In the genomic region with DNA sequence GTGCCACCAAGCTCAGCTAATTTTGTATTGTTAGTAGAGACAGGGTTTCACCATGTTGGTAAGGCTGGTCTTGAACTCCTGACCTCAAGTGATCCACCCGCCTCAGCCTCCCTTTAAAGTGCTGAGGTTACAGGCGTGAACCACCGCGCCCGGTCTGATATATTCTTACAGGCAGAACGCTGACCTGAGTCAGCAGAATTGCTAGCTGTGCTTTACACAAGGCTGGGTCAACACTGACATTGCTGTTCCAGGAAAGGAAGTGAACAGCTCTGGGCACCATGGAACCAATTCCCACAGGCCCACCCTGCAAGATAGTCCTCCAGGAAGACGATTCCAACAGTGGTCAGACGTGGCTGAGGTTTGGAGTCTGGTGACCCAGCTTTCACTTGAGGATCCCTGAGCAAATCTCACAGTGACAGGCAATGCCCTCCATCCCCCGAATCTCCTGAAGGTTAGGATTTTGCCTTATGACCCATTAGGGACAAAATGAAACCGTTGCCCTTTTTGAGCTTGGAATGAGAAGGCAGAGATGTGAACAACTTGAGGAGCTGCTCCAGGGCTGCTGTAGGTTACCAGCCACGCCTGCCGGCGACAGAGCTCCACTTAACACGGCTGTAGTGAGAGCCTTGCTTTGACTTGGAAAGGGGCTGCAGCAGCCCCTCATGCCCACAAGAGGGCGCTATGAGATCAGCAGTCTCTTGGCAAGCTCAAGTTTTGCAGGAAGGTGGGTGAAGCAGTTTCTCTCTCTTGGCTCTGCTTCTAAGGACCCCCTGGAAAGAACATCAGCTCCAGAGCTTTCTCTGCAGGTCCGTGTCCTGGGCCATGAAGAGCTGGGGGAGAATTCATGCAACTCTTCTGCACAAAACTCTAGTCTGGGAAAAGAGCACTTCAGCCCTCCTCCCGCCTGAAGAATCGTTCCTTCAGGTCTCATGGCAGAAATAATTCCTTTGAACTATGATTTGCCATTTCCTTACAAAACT, we compare ENCODE assay signal across 8 cellular contexts.
A peak's percentile ranks its signal among the peaks of the same experiment; 100 is the strongest.
DNase-seq lines count a peak whose midpoint lies in the region; ATAC-seq, FAIRE-seq and TF ChIP-seq lines count a peak whose summit lies in the region.

No MANE protein-coding gene starts in this region.

- no peak overlapping the region for H3K27ac Mint-ChIP-seq in activated B cell treated with CpG ODN at 0.5 μM for 24 hours

- intact Hi-C loops in activated B cell treated with CpG ODN at 0.5 μM for 24 hours (cut with micrococcal nuclease): loop anchor here (1.0 to 10.0 kb wide), 2 partner anchors 108 to 955 kb away; partner anchors contain the start of gene AHSG
- intact Hi-C loops in kidney (cut with DNase I): no loop called here

- POLR2A ChIA-PET in activated B cell treated with CpG ODN at 0.5 μM for 24 hours (lab: Charles Lee): no interaction called here

- no peak overlapping the region for H3K4me3 ChIP-seq in kidney (ENCODE audit: low read length in 2 of 2)

- H3K9me3 Mint-ChIP-seq in activated B cell treated with CpG ODN at 0.5 μM for 24 hours: no peaks in the 10 kb centered on the region

- DNase-seq in EL (peak; percentile 82), NCI-H2227 (lab: John Stamatoyannopoulos, UW; ENCODE audit: unreplicated experiment) (peak; percentile 93), activated B cell treated with CpG ODN at 0.5 μM for 24 hours (peak; percentile 37), kidney (peak; percentile 81)
- peak; percentile 33 for DNase-seq in central memory CD4-positive, alpha-beta T cell
- DNase-seq in stimulated activated CD4-positive, alpha-beta T cell treated with anti-CD3 and anti-CD28 coated beads, Interleukin-15, amount 100 ng/mL, for 24 hours: peak; percentile 75

- TF ChIP-seq CTCF in activated B cell treated with CpG ODN at 0.5 μM for 24 hours (IDR thresholded peaks at IDR 0.05): no peak
- peak; percentile 94 for TF ChIP-seq CTCF in kidney (IDR thresholded peaks at IDR 0.05; ENCODE audit: borderline replicate concordance, extremely low read depth, insufficient read depth)

- no peaks in the 10 kb centered on the region for H3K9me3 ChIP-seq in kidney (ENCODE audit: control insufficient read depth in 1 of 2, low read length in 2 of 2)

- H3K4me1 Mint-ChIP-seq in activated B cell treated with CpG ODN at 0.5 μM for 24 hours: no peaks in the 10 kb centered on the region

- no peaks in the 10 kb centered on the region for H3K36me3 Mint-ChIP-seq in activated B cell treated with CpG ODN at 0.5 μM for 24 hours (ENCODE audit: low read depth)

- CTCF ChIA-PET in activated B cell treated with CpG ODN at 0.5 μM for 24 hours (lab: Charles Lee): interaction anchor here (0.6 to 5.2 kb wide), 21 partner anchors 8 to 957 kb away, joined by 3 to 71 read pairs (median 3); no protein-coding TSS in a partner anchor

- FAIRE-seq in kidney (lab: Jason Lieb, UNC): no peak

- H3K36me3 ChIP-seq in kidney (ENCODE audit: control insufficient read depth in 1 of 2, insufficient read depth in 2 of 2, low read length in 2 of 2): peaks cover 0 to 6% of the 10 kb centered on the region in 2 donors

- no peak overlapping the region for H3K9ac ChIP-seq in kidney (ENCODE audit: low read length in 2 of 2)

- ATAC-seq in HG03095 (IDR thresholded peaks at IDR 0.05; ENCODE audit: unreplicated experiment): peak; percentile 70
- peak; percentile 77 for ATAC-seq in activated B cell treated with CpG ODN at 0.5 μM for 24 hours (ENCODE audit: low read depth)
- ATAC-seq in GM19023 (IDR thresholded peaks at IDR 0.05; ENCODE audit: unreplicated experiment): no peak

- peaks cover 17% of the 10 kb centered on the region for H3K27me3 Mint-ChIP-seq in activated B cell treated with CpG ODN at 0.5 μM for 24 hours

- H3K4me1 ChIP-seq in kidney (ENCODE audit: control insufficient read depth in 1 of 2, insufficient read depth in 1 of 2, low read depth in 1 of 2, low read length in 2 of 2): peaks cover 0 to 2% of the 10 kb centered on the region in 2 donors

- H3K4me3 Mint-ChIP-seq in activated B cell treated with CpG ODN at 0.5 μM for 24 hours: no peak overlapping the region

- no peak overlapping the region for H3K27ac ChIP-seq in kidney (ENCODE audit: low read depth in 2 of 2, low read length in 2 of 2)

Comparison
In these comparisons a context has a peak if more than half of its experiments do, and no peak if none do; other contexts are left out.
1. DNase-seq: peak in every context shown above with its lines; median percentile 93 in NCI-H2227; 82 in EL; 81 in kidney; 75 in stimulated activated CD4-positive, alpha-beta T cell treated with anti-CD3 and anti-CD28 coated beads, Interleukin-15, amount 100 ng/mL, for 24 hours; 37 in activated B cell treated with CpG ODN at 0.5 μM for 24 hours; 33 in central memory CD4-positive, alpha-beta T cell.